1 cellular context compared by ENCODE assay signal in the genomic region with DNA sequence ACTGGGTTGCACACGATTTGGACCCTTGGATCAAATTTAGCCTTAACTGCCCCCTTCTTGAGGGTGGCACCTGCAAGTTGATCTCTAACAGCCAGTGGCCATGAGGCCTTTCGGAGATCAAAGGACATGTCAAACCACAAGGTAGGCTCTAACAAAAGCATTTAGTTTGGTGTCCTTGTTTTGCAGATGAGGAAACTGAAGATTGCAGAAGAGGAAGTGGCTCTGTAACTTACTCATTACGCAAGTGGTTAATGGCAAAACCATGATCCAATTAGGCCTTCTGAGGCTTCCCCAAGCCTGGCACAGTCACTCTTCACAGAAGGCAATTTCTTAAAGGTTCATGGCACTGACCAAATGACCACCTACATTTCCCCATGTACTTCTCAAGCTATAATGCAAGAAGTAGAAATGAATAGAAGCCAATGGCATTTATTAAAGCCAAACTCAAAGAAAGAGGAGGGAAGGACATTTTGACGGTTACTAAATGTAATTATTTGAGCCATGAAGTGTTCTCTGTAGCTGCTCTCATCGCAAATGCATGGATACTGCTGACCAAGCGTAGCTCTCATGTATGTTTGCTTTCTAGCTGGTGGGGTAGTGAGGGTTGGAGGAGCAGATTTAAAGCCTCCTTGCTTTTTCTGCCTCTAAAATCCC.
A peak's percentile ranks its signal among the peaks of the same experiment; 100 is the strongest.
TF ChIP-seq lines count a peak whose summit lies in the region.

No MANE protein-coding gene starts in this region.

TF ChIP-seq in HepG2, 621 proteins besides CTCF, POLR2A, EP300 and RAD21 (continued from another document and continues in another):
- TF ChIP-seq, protein P1, sequence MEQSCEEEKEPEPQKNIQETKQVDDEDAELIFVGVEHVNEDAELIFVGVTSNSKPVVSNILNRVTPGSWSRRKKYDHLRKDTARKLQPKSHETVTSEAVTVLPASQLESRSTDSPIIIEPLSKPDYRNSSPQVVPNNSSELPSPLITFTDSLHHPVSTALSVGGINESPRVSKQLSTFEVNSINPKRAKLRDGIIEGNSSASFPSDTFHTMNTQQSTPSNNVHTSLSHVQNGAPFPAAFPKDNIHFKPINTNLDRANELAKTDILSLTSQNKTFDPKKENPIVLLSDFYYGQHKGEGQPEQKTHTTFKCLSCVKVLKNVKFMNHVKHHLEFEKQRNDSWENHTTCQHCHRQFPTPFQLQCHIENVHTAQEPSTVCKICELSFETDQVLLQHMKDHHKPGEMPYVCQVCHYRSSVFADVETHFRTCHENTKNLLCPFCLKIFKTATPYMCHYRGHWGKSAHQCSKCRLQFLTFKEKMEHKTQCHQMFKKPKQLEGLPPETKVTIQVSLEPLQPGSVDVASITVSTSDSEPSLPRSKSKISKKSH (CRISPR knock-in tag; IDR thresholded peaks at IDR 0.05; ENCODE audit: borderline replicate concordance) = no peak
- TF ChIP-seq ZSCAN25 (CRISPR knock-in tag; IDR thresholded peaks at IDR 0.05) (no peak), IRF2 (CRISPR knock-in tag; IDR thresholded peaks at IDR 0.05) (peak; percentile 45; the same call in 1 of the 2 replicates), CREM (IDR thresholded peaks at IDR 0.05) (peak; percentile 45; the same call in 1 of the 2 replicates), CREM (CRISPR knock-in tag; IDR thresholded peaks at IDR 0.05) (no peak), ISL2 (CRISPR knock-in tag; IDR thresholded peaks at IDR 0.05) (peak; percentile 66), ZNF292 (CRISPR knock-in tag; IDR thresholded peaks at IDR 0.05; ENCODE audit: borderline replicate concordance, low read depth) (peak; percentile 38; the same call in 1 of the 2 replicates), ZNF772 (CRISPR knock-in tag; IDR thresholded peaks at IDR 0.05) (no peak), E2F5 (CRISPR knock-in tag; conservative IDR thresholded peaks at IDR 0.05) (no peak), ZNF790 (CRISPR knock-in tag; IDR thresholded peaks at IDR 0.05; ENCODE audit: borderline replicate concordance) (no peak), SAP130 (CRISPR knock-in tag; IDR thresholded peaks at IDR 0.05; ENCODE audit: low read depth) (peak; percentile 55), HNRNPL (IDR thresholded peaks at IDR 0.05; ENCODE audit: low read depth, low read length) (no peak), ZNF564 (CRISPR knock-in tag; IDR thresholded peaks at IDR 0.05) (no peak), MTA3 (CRISPR knock-in tag; IDR thresholded peaks at IDR 0.05) (no peak), RFXANK (CRISPR knock-in tag; IDR thresholded peaks at IDR 0.05) (no peak), CREB3 (CRISPR knock-in tag; IDR thresholded peaks at IDR 0.05) (no peak), TBX2 (CRISPR knock-in tag; IDR thresholded peaks at IDR 0.05; ENCODE audit: borderline replicate concordance) (peak; percentile 77), ZBTB21 (CRISPR knock-in tag; IDR thresholded peaks at IDR 0.05) (0 out of 2 replicates have a peak, but pooled peaks have one; percentile 30), SIX4 (CRISPR knock-in tag; IDR thresholded peaks at IDR 0.05) (peak; percentile 45; the same call in 1 of the 2 replicates), ZNF552 (CRISPR knock-in tag; IDR thresholded peaks at IDR 0.05; ENCODE audit: borderline replicate concordance) (no peak), ZNF644 (CRISPR knock-in tag; IDR thresholded peaks at IDR 0.05; ENCODE audit: low read depth) (peak; percentile 92), RXRB (CRISPR knock-in tag; IDR thresholded peaks at IDR 0.05; ENCODE audit: borderline replicate concordance) (peak; percentile 77), ZNF18 (CRISPR knock-in tag; IDR thresholded peaks at IDR 0.05; ENCODE audit: insufficient replicate concordance) (no peak), NR2F2 (IDR thresholded peaks at IDR 0.05; ENCODE audit: borderline replicate concordance, low read depth) (0 out of 2 replicates have a peak, but pooled peaks have one; percentile 52), EHMT2 (IDR thresholded peaks at IDR 0.05; ENCODE audit: borderline replicate concordance, low read depth, low read length) (peak; percentile 93), FOXA3 (CRISPR knock-in tag; IDR thresholded peaks at IDR 0.05) (peak; percentile 58), AFF4 (CRISPR knock-in tag; IDR thresholded peaks at IDR 0.05) (no peak), NR3C1 (CRISPR knock-in tag; IDR thresholded peaks at IDR 0.05) (no peak), ZNF224 (CRISPR knock-in tag; IDR thresholded peaks at IDR 0.05) (no peak), HES4 (CRISPR knock-in tag; IDR thresholded peaks at IDR 0.05; ENCODE audit: borderline replicate concordance) (no peak), ZNF605 (CRISPR knock-in tag; IDR thresholded peaks at IDR 0.05) (no peak), CHD4 (IDR thresholded peaks at IDR 0.05; ENCODE audit: borderline replicate concordance, low read length) (no peak), GLI4 (CRISPR knock-in tag; IDR thresholded peaks at IDR 0.05; ENCODE audit: borderline replicate concordance) (no peak)
- TF ChIP-seq, protein P2, sequence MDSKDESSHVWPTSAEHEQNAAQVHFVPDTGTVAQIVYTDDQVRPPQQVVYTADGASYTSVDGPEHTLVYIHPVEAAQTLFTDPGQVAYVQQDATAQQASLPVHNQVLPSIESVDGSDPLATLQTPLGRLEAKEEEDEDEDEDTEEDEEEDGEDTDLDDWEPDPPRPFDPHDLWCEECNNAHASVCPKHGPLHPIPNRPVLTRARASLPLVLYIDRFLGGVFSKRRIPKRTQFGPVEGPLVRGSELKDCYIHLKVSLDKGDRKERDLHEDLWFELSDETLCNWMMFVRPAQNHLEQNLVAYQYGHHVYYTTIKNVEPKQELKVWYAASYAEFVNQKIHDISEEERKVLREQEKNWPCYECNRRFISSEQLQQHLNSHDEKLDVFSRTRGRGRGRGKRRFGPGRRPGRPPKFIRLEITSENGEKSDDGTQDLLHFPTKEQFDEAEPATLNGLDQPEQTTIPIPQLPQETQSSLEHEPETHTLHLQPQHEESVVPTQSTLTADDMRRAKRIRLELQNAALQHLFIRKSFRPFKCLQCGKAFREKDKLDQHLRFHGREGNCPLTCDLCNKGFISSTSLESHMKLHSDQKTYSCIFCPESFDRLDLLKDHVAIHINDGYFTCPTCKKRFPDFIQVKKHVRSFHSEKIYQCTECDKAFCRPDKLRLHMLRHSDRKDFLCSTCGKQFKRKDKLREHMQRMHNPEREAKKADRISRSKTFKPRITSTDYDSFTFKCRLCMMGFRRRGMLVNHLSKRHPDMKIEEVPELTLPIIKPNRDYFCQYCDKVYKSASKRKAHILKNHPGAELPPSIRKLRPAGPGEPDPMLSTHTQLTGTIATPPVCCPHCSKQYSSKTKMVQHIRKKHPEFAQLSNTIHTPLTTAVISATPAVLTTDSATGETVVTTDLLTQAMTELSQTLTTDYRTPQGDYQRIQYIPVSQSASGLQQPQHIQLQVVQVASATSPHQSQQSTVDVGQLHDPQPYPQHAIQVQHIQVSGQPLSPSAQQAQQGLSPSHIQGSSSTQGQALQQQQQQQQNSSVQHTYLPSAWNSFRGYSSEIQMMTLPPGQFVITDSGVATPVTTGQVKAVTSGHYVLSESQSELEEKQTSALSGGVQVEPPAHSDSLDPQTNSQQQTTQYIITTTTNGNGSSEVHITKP (CRISPR knock-in tag; IDR thresholded peaks at IDR 0.05; ENCODE audit: low read depth) = no peak
- TF ChIP-seq, protein P3, sequence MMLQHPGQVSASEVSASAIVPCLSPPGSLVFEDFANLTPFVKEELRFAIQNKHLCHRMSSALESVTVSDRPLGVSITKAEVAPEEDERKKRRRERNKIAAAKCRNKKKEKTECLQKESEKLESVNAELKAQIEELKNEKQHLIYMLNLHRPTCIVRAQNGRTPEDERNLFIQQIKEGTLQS (CRISPR knock-in tag; IDR thresholded peaks at IDR 0.05) = peak; percentile 43; the same call in 1 of the 2 replicates
- TF ChIP-seq, protein P4, sequence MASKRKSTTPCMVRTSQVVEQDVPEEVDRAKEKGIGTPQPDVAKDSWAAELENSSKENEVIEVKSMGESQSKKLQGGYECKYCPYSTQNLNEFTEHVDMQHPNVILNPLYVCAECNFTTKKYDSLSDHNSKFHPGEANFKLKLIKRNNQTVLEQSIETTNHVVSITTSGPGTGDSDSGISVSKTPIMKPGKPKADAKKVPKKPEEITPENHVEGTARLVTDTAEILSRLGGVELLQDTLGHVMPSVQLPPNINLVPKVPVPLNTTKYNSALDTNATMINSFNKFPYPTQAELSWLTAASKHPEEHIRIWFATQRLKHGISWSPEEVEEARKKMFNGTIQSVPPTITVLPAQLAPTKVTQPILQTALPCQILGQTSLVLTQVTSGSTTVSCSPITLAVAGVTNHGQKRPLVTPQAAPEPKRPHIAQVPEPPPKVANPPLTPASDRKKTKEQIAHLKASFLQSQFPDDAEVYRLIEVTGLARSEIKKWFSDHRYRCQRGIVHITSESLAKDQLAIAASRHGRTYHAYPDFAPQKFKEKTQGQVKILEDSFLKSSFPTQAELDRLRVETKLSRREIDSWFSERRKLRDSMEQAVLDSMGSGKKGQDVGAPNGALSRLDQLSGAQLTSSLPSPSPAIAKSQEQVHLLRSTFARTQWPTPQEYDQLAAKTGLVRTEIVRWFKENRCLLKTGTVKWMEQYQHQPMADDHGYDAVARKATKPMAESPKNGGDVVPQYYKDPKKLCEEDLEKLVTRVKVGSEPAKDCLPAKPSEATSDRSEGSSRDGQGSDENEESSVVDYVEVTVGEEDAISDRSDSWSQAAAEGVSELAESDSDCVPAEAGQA (IDR thresholded peaks at IDR 0.05; ENCODE audit: low read depth) = no peak
- TF ChIP-seq, protein P4 (CRISPR knock-in tag; IDR thresholded peaks at IDR 0.05; ENCODE audit: borderline replicate concordance) = no peak
